In the genomic region with DNA sequence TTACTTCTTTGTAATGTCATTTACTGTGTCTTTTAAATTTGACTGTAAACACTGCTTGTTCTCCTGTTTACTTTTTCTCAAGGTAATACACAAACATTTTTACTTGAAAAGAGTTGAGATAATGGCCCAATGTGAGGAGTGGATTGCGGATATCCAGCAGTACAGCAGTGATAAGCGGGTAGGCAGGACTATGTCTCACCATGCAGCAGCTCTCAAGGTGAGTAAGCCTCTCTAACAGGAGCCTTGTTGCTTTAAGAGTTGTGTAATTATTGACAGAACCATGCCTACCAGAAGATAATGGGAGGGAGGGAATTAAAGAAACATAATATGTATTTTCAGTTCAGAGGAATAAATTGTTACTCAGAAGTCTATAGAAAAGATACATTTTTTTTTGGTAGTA, we compare ENCODE assay signal across 15 cellular contexts.
"Had no signal": no experiment of that assay in that cellular context is flagged by ENCODE, and none has a peak within 500 bp of the region (broad histone marks: within the 10 kb centered on the region; RNA-seq: fewer than 3 reads in every experiment).

No MANE protein-coding gene starts in this region.

- H3K4me3 ChIP-seq: dorsolateral prefrontal cortex, thyroid gland, vagina had no signal

- ATAC-seq: activated CD4-positive, CD25-positive, alpha-beta regulatory T cell treated with anti-CD3 and anti-CD28 coated beads, Interleukin-2, amount 50 U/mL, for 24 hours; activated CD8-positive, alpha-beta memory T cell treated with anti-CD3 and anti-CD28 coated beads, Interleukin-2, amount 10 ng/mL, durations not matched to agents 7 days and 5 days; activated T-cell treated with anti-CD3 and anti-CD28 coated beads, Interleukin-2, amount 50 U/mL, for 4 hours; natural killer cell had no signal

- H3K27me3 ChIP-seq: dorsolateral prefrontal cortex, thyroid gland, vagina had no signal

- DNase-seq: activated CD8-positive, alpha-beta memory T cell treated with anti-CD3 and anti-CD28 coated beads, Interleukin-2, amount 10 ng/mL, durations not matched to agents 7 days and 5 days; activated gamma-delta T cell; activated naive CD8-positive, alpha-beta T cell treated with anti-CD3 and anti-CD28 coated beads, Interleukin-2, amount 10 ng/mL, durations not matched to agents 7 days and 5 days; activated T-cell treated with anti-CD3 and anti-CD28 coated beads, Interleukin-2, amount 50 U/mL, for 4 hours; aorta; dorsolateral prefrontal cortex; foreskin melanocyte; head of caudate nucleus; natural killer cell; nucleus accumbens; stimulated activated CD4-positive, alpha-beta T cell treated with anti-CD3 and anti-CD28 coated beads, Interleukin-15, amount 100 ng/mL, for 24 hours; stimulated activated CD4-positive, alpha-beta T cell treated with anti-CD3 and anti-CD28 coated beads, Interleukin-4, amount 100 ng/mL, for 4 hours; thyroid gland had no signal

- H3K36me3 Mint-ChIP-seq: natural killer cell had no signal

- H3K9me3 Mint-ChIP-seq: activated naive CD8-positive, alpha-beta T cell treated with anti-CD3 and anti-CD28 coated beads, Interleukin-2, amount 10 ng/mL, durations not matched to agents 7 days and 5 days; activated T-cell treated with anti-CD3 and anti-CD28 coated beads, Interleukin-2, amount 50 U/mL, for 4 hours; natural killer cell had no signal

- H3K27ac Mint-ChIP-seq: activated CD8-positive, alpha-beta memory T cell treated with anti-CD3 and anti-CD28 coated beads, Interleukin-2, amount 10 ng/mL, durations not matched to agents 7 days and 5 days; activated naive CD8-positive, alpha-beta T cell treated with anti-CD3 and anti-CD28 coated beads, Interleukin-2, amount 10 ng/mL, durations not matched to agents 7 days and 5 days; natural killer cell had no signal

- H3K27me3 Mint-ChIP-seq: activated CD8-positive, alpha-beta memory T cell treated with anti-CD3 and anti-CD28 coated beads, Interleukin-2, amount 10 ng/mL, durations not matched to agents 7 days and 5 days; activated naive CD8-positive, alpha-beta T cell treated with anti-CD3 and anti-CD28 coated beads, Interleukin-2, amount 10 ng/mL, durations not matched to agents 7 days and 5 days had no signal

- H3K27ac ChIP-seq: thyroid gland, vagina had no signal

- H3K9me3 ChIP-seq: thyroid gland, vagina had no signal

- H3K4me1 ChIP-seq: thyroid gland, vagina had no signal

- H3K4me1 Mint-ChIP-seq: activated CD8-positive, alpha-beta memory T cell treated with anti-CD3 and anti-CD28 coated beads, Interleukin-2, amount 10 ng/mL, durations not matched to agents 7 days and 5 days; activated naive CD8-positive, alpha-beta T cell treated with anti-CD3 and anti-CD28 coated beads, Interleukin-2, amount 10 ng/mL, durations not matched to agents 7 days and 5 days had no signal

- H3K4me3 Mint-ChIP-seq: activated CD8-positive, alpha-beta memory T cell treated with anti-CD3 and anti-CD28 coated beads, Interleukin-2, amount 10 ng/mL, durations not matched to agents 7 days and 5 days; activated naive CD8-positive, alpha-beta T cell treated with anti-CD3 and anti-CD28 coated beads, Interleukin-2, amount 10 ng/mL, durations not matched to agents 7 days and 5 days; activated T-cell treated with anti-CD3 and anti-CD28 coated beads, Interleukin-2, amount 50 U/mL, for 4 hours; natural killer cell had no signal
